7 cellular contexts compared by ENCODE assay signal in genomic region chr2:24792874-24793751, GRCh38. TPM values are rescaled to one million over a fixed set of nuclear protein-coding genes. Genes with fewer than 3 reads are reported as not detected.
DNase-seq lines count a peak whose midpoint lies in the region; ATAC-seq and TF ChIP-seq lines count a peak whose summit lies in the region.

A gene with protein sequence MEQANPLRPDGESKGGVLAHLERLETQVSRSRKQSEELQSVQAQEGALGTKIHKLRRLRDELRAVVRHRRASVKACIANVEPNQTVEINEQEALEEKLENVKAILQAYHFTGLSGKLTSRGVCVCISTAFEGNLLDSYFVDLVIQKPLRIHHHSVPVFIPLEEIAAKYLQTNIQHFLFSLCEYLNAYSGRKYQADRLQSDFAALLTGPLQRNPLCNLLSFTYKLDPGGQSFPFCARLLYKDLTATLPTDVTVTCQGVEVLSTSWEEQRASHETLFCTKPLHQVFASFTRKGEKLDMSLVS (plus strand): TSS chr2:24793425. CDS start chr2:24793920, 495 bp downstream.
A gene with protein sequence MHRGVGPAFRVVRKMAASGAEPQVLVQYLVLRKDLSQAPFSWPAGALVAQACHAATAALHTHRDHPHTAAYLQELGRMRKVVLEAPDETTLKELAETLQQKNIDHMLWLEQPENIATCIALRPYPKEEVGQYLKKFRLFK (minus strand): TSS chr2:24793391. CDS start chr2:24793377, 14 bp downstream.

- peak; percentile 48 for TF ChIP-seq CTCF in astrocyte of the cerebellum (IDR thresholded peaks at IDR 0.05; ENCODE audit: low read depth, low read length, missing control alignments)

- in situ Hi-C loops in astrocyte of the cerebellum (cut with HindIII; ENCODE audit: low sequenced_read_pairs) = no loop called here

- DNase-seq in NCI-H2029 treated with DMSO at 0.1 percent for 48 hours (lab: John Stamatoyannopoulos, UW) (peak; percentile 90), T-helper 9 cell (peak; percentile 89), astrocyte of the cerebellum (ENCODE audit: low read depth) (peak; percentile 93), hepatic stellate cell (ENCODE audit: low spot score) (peak; percentile 97), renal cortical epithelial cell (ENCODE audit: low read depth) (peak; percentile 92)

- ATAC-seq in GM18508 (IDR thresholded peaks at IDR 0.05; ENCODE audit: insufficient read depth, unreplicated experiment) (peak; percentile 73), HG03025 (IDR thresholded peaks at IDR 0.05; ENCODE audit: low FRiP score, unreplicated experiment) (peak; percentile 87)

- H3K4me3 ChIP-seq in astrocyte of the cerebellum (ENCODE audit: low read depth, low read length) = peak within 1 kb of the TSS; percentile 88

RNA-seq across cellular contexts. Expression of the first gene that starts in this region (rescaled TPM):
- total RNA-seq in renal cortical epithelial cell = 7.8 and 11.2 TPM in 2 replicates

RNA-seq across cellular contexts. Expression of the second gene that starts in this region (rescaled TPM):
- total RNA-seq in renal cortical epithelial cell = 17.6 and 34.6 TPM in 2 replicates

Comparison
In these comparisons a context has a peak if more than half of its experiments do, and no peak if none do; other contexts are left out.
1. Peak in every context shown above with its lines: DNase-seq, ATAC-seq and H3K4me3 ChIP-seq.